In genomic region chr9:95756101-95756500, GRCh38 we compare ENCODE assay signal across 1 cellular context.
TF ChIP-seq lines count a peak whose summit lies in the region.

No MANE protein-coding gene starts in this region.

TF ChIP-seq in HepG2, 621 proteins besides CTCF, POLR2A, EP300 and RAD21 (continued from another document):
- no peak for TF ChIP-seq SIX4 (CRISPR knock-in tag; IDR thresholded peaks at IDR 0.05)
- TF ChIP-seq ZNF543 (CRISPR knock-in tag; IDR thresholded peaks at IDR 0.05), result no peak
- TF ChIP-seq ZNF367 (CRISPR knock-in tag; IDR thresholded peaks at IDR 0.05; ENCODE audit: borderline replicate concordance), result no peak
- no peak for TF ChIP-seq AFF4 (CRISPR knock-in tag; IDR thresholded peaks at IDR 0.05)
- TF ChIP-seq ZNF274 (CRISPR knock-in tag; IDR thresholded peaks at IDR 0.05), result no peak
- TF ChIP-seq SP2 (CRISPR knock-in tag; IDR thresholded peaks at IDR 0.05), result no peak
- no peak for TF ChIP-seq ZNF337 (CRISPR knock-in tag; IDR thresholded peaks at IDR 0.05; ENCODE audit: borderline replicate concordance, low read depth)
- no peak for TF ChIP-seq SMC3 (IDR thresholded peaks at IDR 0.05; ENCODE audit: low read length)
- TF ChIP-seq ZNF629 (CRISPR knock-in tag; conservative IDR thresholded peaks at IDR 0.05), result 0 out of 2 replicates have a peak, but pooled peaks have one; percentile 14
- no peak for TF ChIP-seq ZNF329 (CRISPR knock-in tag; IDR thresholded peaks at IDR 0.05; ENCODE audit: low read depth)
- no peak for TF ChIP-seq AKAP8 (CRISPR knock-in tag; IDR thresholded peaks at IDR 0.05)
- no peak for TF ChIP-seq MNT (IDR thresholded peaks at IDR 0.05)
- TF ChIP-seq, protein P1, sequence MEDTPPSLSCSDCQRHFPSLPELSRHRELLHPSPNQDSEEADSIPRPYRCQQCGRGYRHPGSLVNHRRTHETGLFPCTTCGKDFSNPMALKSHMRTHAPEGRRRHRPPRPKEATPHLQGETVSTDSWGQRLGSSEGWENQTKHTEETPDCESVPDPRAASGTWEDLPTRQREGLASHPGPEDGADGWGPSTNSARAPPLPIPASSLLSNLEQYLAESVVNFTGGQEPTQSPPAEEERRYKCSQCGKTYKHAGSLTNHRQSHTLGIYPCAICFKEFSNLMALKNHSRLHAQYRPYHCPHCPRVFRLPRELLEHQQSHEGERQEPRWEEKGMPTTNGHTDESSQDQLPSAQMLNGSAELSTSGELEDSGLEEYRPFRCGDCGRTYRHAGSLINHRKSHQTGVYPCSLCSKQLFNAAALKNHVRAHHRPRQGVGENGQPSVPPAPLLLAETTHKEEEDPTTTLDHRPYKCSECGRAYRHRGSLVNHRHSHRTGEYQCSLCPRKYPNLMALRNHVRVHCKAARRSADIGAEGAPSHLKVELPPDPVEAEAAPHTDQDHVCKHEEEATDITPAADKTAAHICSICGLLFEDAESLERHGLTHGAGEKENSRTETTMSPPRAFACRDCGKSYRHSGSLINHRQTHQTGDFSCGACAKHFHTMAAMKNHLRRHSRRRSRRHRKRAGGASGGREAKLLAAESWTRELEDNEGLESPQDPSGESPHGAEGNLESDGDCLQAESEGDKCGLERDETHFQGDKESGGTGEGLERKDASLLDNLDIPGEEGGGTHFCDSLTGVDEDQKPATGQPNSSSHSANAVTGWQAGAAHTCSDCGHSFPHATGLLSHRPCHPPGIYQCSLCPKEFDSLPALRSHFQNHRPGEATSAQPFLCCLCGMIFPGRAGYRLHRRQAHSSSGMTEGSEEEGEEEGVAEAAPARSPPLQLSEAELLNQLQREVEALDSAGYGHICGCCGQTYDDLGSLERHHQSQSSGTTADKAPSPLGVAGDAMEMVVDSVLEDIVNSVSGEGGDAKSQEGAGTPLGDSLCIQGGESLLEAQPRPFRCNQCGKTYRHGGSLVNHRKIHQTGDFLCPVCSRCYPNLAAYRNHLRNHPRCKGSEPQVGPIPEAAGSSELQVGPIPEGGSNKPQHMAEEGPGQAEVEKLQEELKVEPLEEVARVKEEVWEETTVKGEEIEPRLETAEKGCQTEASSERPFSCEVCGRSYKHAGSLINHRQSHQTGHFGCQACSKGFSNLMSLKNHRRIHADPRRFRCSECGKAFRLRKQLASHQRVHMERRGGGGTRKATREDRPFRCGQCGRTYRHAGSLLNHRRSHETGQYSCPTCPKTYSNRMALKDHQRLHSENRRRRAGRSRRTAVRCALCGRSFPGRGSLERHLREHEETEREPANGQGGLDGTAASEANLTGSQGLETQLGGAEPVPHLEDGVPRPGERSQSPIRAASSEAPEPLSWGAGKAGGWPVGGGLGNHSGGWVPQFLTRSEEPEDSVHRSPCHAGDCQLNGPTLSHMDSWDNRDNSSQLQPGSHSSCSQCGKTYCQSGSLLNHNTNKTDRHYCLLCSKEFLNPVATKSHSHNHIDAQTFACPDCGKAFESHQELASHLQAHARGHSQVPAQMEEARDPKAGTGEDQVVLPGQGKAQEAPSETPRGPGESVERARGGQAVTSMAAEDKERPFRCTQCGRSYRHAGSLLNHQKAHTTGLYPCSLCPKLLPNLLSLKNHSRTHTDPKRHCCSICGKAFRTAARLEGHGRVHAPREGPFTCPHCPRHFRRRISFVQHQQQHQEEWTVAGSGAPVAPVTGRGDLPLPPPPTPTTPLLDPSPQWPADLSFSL (CRISPR knock-in tag; IDR thresholded peaks at IDR 0.05), result no peak
